ENCODE assay signal across 8 cellular contexts in the genomic region with DNA sequence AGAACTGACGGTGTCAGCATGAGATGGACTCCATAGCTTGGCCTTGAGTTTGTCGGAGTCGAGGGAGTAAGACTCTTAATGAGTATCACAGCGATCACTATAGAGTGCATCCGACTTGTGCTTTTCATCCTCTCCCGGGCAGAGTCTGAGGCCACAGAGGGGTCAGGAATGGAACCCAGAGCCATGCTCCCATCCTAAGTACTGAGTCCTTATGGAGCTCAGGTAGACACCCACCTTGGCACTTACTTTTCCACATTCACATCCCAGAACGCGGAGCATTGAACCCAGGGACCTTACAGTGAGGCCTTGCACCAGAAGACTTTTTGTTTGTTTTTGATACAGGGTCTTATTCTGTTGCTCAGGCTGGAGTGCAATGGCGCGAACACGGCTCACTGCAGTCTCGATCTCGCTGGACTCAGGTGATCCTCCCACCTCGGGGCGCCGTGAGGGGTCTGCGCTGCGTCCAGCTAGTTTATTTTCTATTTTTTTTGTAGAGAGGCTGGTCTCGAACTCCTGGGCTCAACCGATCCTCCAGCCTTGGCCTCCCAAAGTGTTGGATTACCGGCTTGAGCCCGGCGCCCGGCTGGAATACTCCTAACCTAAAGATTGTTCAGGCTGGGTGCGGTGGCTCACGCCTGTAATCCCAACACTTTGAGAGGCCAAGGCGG. TPM values are rescaled to one million over a fixed set of nuclear protein-coding genes. Genes with fewer than 3 reads are reported as not detected.
DNase-seq lines count a peak whose midpoint lies in the region; ATAC-seq and TF ChIP-seq lines count a peak whose summit lies in the region.

No MANE protein-coding gene starts in this region.

- ATAC-seq in HG03457 (IDR thresholded peaks at IDR 0.05; ENCODE audit: unreplicated experiment) = peak; percentile 6
- peak; percentile 36 for ATAC-seq in activated CD8-positive, alpha-beta T cell treated with anti-CD3 and anti-CD28 coated beads, Interleukin-2, amount 10 ng/mL, durations not matched to agents 7 days and 5 days

- peaks cover 40% of the 10 kb centered on the region for H3K4me1 Mint-ChIP-seq in activated CD8-positive, alpha-beta T cell treated with anti-CD3 and anti-CD28 coated beads, Interleukin-2, amount 10 ng/mL, durations not matched to agents 7 days and 5 days (ENCODE audit: low read depth)

- no peak for TF ChIP-seq CTCF in left ventricle myocardium inferior (IDR thresholded peaks at IDR 0.05; ENCODE audit: borderline replicate concordance)

- H3K27me3 Mint-ChIP-seq in activated CD8-positive, alpha-beta T cell treated with anti-CD3 and anti-CD28 coated beads, Interleukin-2, amount 10 ng/mL, durations not matched to agents 7 days and 5 days (ENCODE audit: low read depth) = no peaks in the 10 kb centered on the region

- peak overlapping the region; percentile 81 for H3K27ac Mint-ChIP-seq in activated CD8-positive, alpha-beta T cell treated with anti-CD3 and anti-CD28 coated beads, Interleukin-2, amount 10 ng/mL, durations not matched to agents 7 days and 5 days

- intact Hi-C loops in left ventricle myocardium inferior (cut with micrococcal nuclease) = no loop called here

- in situ Hi-C loops in KBM-7 (cut with MboI; ENCODE audit: low pct_unique_long_range_greater_than_20kb, low sequenced_read_pairs) = no loop called here

- H3K4me3 ChIP-seq in left ventricle myocardium inferior = peak overlapping the region; percentile 83
- peak overlapping the region; percentile 91 to 96 (median 95) for H3K4me3 ChIP-seq in skeletal muscle tissue (ENCODE audit: low read length in 3 of 3)

- H3K27me3 ChIP-seq in left ventricle myocardium inferior (ENCODE audit: low read depth) (no peaks in the 10 kb centered on the region), skeletal muscle tissue (ENCODE audit: control insufficient read depth in 3 of 3, insufficient read depth in 3 of 3, low read length in 3 of 3) (no peaks in the 10 kb centered on the region)

- peak overlapping the region; percentile 90 to 93 (median 91) for H3K9ac ChIP-seq in skeletal muscle tissue (ENCODE audit: low read depth in 1 of 3, low read length in 3 of 3)

- POLR2A ChIA-PET in activated CD8-positive, alpha-beta T cell treated with anti-CD3 and anti-CD28 coated beads, Interleukin-2, amount 10 ng/mL, durations not matched to agents 7 days and 5 days (lab: Charles Lee) = interaction anchor here (0.9 to 4.0 kb wide), 5 partner anchors 11 to 178 kb away, joined by 6 to 27 read pairs (median 7); a partner anchor contains a TSS

- peaks cover 24% of the 10 kb centered on the region for H3K36me3 Mint-ChIP-seq in activated CD8-positive, alpha-beta T cell treated with anti-CD3 and anti-CD28 coated beads, Interleukin-2, amount 10 ng/mL, durations not matched to agents 7 days and 5 days (ENCODE audit: low read depth)

- H3K4me1 ChIP-seq in left ventricle myocardium inferior (peaks cover 60% of the 10 kb centered on the region), skeletal muscle tissue (ENCODE audit: control insufficient read depth in 3 of 3, insufficient read depth in 3 of 3, low read length in 3 of 3) (peaks cover 17 to 23% (median 19%) of the 10 kb centered on the region in 3 donors)

- H3K36me3 ChIP-seq in left ventricle myocardium inferior = peaks cover 12% of the 10 kb centered on the region
- peaks cover 0 to 14% (median 11%) of the 10 kb centered on the region in 3 donors for H3K36me3 ChIP-seq in skeletal muscle tissue (ENCODE audit: control insufficient read depth in 3 of 3, insufficient read depth in 3 of 3, low read length in 3 of 3)

- TF ChIP-seq POLR2A in erythroblast (IDR thresholded peaks at IDR 0.05; ENCODE audit: low read length) = no peak

- CTCF ChIA-PET in activated CD8-positive, alpha-beta T cell treated with anti-CD3 and anti-CD28 coated beads, Interleukin-2, amount 10 ng/mL, durations not matched to agents 7 days and 5 days (lab: Charles Lee) = interaction anchor here (0.6 to 4.7 kb wide), 25 partner anchors 10 to 269 kb away, joined by 3 to 27 read pairs (median 4); a partner anchor contains a TSS

- peak overlapping the region; percentile 96 for H3K4me3 Mint-ChIP-seq in activated CD8-positive, alpha-beta T cell treated with anti-CD3 and anti-CD28 coated beads, Interleukin-2, amount 10 ng/mL, durations not matched to agents 7 days and 5 days

- DNase-seq in NCI-H82 (lab: John Stamatoyannopoulos, UW) = peak; percentile 65
- no peak for DNase-seq in NCI-H82 treated with DMSO at 0.1 percent for 48 hours (lab: John Stamatoyannopoulos, UW; ENCODE audit: unreplicated experiment)
- no peak for DNase-seq in activated CD8-positive, alpha-beta T cell treated with anti-CD3 and anti-CD28 coated beads, Interleukin-2, amount 10 ng/mL, durations not matched to agents 7 days and 5 days
- DNase-seq in left ventricle myocardium inferior = no peak
- DNase-seq in KBM-7 = no peak
- no peak for DNase-seq in erythroblast (lab: John Stamatoyannopoulos, UW)

- H3K9me3 Mint-ChIP-seq in activated CD8-positive, alpha-beta T cell treated with anti-CD3 and anti-CD28 coated beads, Interleukin-2, amount 10 ng/mL, durations not matched to agents 7 days and 5 days (ENCODE audit: insufficient read depth) = no peaks in the 10 kb centered on the region

- H3K9me3 ChIP-seq in left ventricle myocardium inferior (replicated peaks) = no peaks in the 10 kb centered on the region
- H3K9me3 ChIP-seq in skeletal muscle tissue (ENCODE audit: control insufficient read depth in 3 of 3, low read length in 3 of 3) = no peaks in the 10 kb centered on the region

- peak overlapping the region; percentile 96 for H3K27ac ChIP-seq in left ventricle myocardium inferior (replicated peaks)
- H3K27ac ChIP-seq in skeletal muscle tissue (ENCODE audit: low read depth, low read length) = peak overlapping the region; percentile 80

RNA-seq across cellular contexts. Expression of a gene that starts 0.7 kb away (rescaled TPM):
- 100 to 1,000 TPM; 199 to 219 TPM for total RNA-seq in activated CD8-positive, alpha-beta T cell treated with anti-CD3 and anti-CD28 coated beads, Interleukin-2, amount 10 ng/mL, durations not matched to agents 7 days and 5 days
- 34.4 TPM for total RNA-seq in left ventricle myocardium inferior
- 79.9 TPM for total RNA-seq in skeletal muscle tissue

RNA-seq across cellular contexts. Expression of a gene that starts 24.0 kb away (rescaled TPM):
- total RNA-seq in activated CD8-positive, alpha-beta T cell treated with anti-CD3 and anti-CD28 coated beads, Interleukin-2, amount 10 ng/mL, durations not matched to agents 7 days and 5 days = 10 to 100 TPM; 25.4 to 31.9 TPM
- total RNA-seq in left ventricle myocardium inferior (12.0 TPM), skeletal muscle tissue (9.9 TPM)

RNA-seq across cellular contexts. Expression of a gene that starts 24.1 kb away (rescaled TPM):
- total RNA-seq in activated CD8-positive, alpha-beta T cell treated with anti-CD3 and anti-CD28 coated beads, Interleukin-2, amount 10 ng/mL, durations not matched to agents 7 days and 5 days = 10 to 100 TPM; 36.2 to 40.9 TPM
- total RNA-seq in left ventricle myocardium inferior (17.9 TPM), skeletal muscle tissue (18.8 TPM)

RNA-seq across cellular contexts. Expression of a gene that starts 25.6 kb away (rescaled TPM):
- 100 to 1,000 TPM; 273 to 275 TPM for total RNA-seq in activated CD8-positive, alpha-beta T cell treated with anti-CD3 and anti-CD28 coated beads, Interleukin-2, amount 10 ng/mL, durations not matched to agents 7 days and 5 days
- total RNA-seq in left ventricle myocardium inferior (175 TPM), skeletal muscle tissue (162 TPM)

RNA-seq across cellular contexts. Expression of a gene that starts 32.4 kb away (rescaled TPM):
- total RNA-seq in activated CD8-positive, alpha-beta T cell treated with anti-CD3 and anti-CD28 coated beads, Interleukin-2, amount 10 ng/mL, durations not matched to agents 7 days and 5 days = 100 to 1,000 TPM; 337 to 351 TPM
- total RNA-seq in left ventricle myocardium inferior (142 TPM), skeletal muscle tissue (231 TPM)
